Comparison of ENCODE assay signal across 16 cellular contexts in the genomic region with DNA sequence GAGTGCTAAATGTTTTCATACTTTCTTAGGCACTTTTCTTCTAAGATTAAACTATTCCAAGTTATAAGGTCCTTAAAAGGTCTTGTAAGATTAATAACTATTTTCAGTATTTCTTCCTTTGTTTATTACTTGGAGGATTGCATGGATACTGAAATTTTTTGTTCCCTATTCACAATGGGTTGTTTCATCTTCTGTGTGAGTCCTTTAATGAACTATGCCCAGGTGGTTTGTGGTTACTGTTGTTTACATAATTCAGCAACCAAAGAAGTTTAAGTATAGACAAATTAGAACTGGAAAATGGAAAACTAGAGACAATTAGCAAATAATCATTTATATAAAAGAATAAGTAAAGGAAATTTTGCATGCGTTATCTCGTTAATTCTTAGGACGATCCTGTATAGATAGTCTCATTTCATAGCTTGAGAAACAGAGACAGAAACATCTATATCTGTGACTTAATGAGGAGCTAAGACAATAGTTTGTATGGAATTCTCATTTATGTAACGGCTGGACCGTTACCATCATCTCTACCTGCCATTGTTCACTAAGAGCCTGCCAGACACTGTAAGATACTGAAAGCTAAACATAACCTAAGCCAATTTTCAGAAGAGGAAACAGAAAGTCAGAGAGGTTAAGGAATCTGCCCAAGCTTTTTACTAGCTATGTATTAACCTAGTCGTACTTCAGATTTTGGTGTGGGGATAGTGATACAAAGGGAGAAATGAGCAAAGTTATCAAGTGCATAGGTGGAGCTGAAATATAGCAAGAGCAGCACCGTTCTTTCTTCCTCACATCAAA.
DNase-seq lines count a peak whose midpoint lies in the region; ATAC-seq, FAIRE-seq and TF ChIP-seq lines count a peak whose summit lies in the region.
"Had no signal": no experiment of that assay in that cellular context is flagged by ENCODE, and none has a peak within 500 bp of the region (broad histone marks: within the 10 kb centered on the region; RNA-seq: fewer than 3 reads in every experiment).

No MANE protein-coding gene starts in this region.

- H3K4ac ChIP-seq in IMR-90 (ENCODE audit: low read depth, low read length) = no peak overlapping the region

- no peaks in the 10 kb centered on the region for H3K27me3 ChIP-seq in IMR-90 (ENCODE audit: control insufficient read depth, insufficient read depth, low read length)

- no peak overlapping the region for H3K27ac ChIP-seq in IMR-90 (ENCODE audit: insufficient read depth, low read length)
- H3K27ac ChIP-seq: SK-N-MC had no signal

- H3K23ac ChIP-seq in IMR-90 (ENCODE audit: low read depth, low read length) = no peak overlapping the region

- H3K14ac ChIP-seq in IMR-90 (replicated peaks; ENCODE audit: low read depth, low read length) = no peak overlapping the region

- H3K56ac ChIP-seq in IMR-90 (ENCODE audit: extremely low read depth, insufficient read depth, low read length) = no peak overlapping the region

- FAIRE-seq in D721Med (lab: Jason Lieb, UNC) = no peak

- H3K9me1 ChIP-seq in IMR-90 (ENCODE audit: insufficient read depth, low read length) = peaks cover 3% of the 10 kb centered on the region; the same call in 1 of the 2 replicates

- POLR2A ChIA-PET in IMR-90 (lab: Charles Lee; ENCODE audit: unreplicated experiment) = no interaction called here

- no peak overlapping the region; the same call in 1 of the 2 replicates for H3K4me2 ChIP-seq in IMR-90 (ENCODE audit: low read depth, low read length)

- H4K8ac ChIP-seq in IMR-90 (ENCODE audit: low read depth in 2 of 2, low read length in 2 of 2) = no peak overlapping the region

- no peaks in the 10 kb centered on the region for H3K9me3 ChIP-seq in IMR-90 (ENCODE audit: control insufficient read depth, insufficient read depth, low read length)

- no peak overlapping the region for H3K4me3 ChIP-seq in IMR-90 (ENCODE audit: insufficient read depth, low read depth, low read length)
- H3K4me3 ChIP-seq: SK-N-MC had no signal

- no peak overlapping the region for H2AFZ ChIP-seq in IMR-90 (replicated peaks; ENCODE audit: low read length, poor library complexity)

- peaks cover 7 to 11% of the 10 kb centered on the region in 2 experiments; a peak in 3 of 4 replicates for H3K79me1 ChIP-seq in IMR-90 (ENCODE audit: low read depth in 1 of 2, low read length in 2 of 2)

- peaks cover 4% of the 10 kb centered on the region; the same call in 1 of the 2 replicates for H3K36me3 ChIP-seq in IMR-90 (ENCODE audit: control insufficient read depth, insufficient read depth, low read length)

- intact Hi-C loops in IMR-90 (cut with micrococcal nuclease) = no loop called here

- no peak for TF ChIP-seq POLR2A in IMR-90 (IDR thresholded peaks at IDR 0.05; ENCODE audit: low read depth, low read length)

- TF ChIP-seq CTCF in IMR-90 (conservative IDR thresholded peaks at IDR 0.05; ENCODE audit: low read depth, low read length) (no peak), D721Med (IDR thresholded peaks at IDR 0.05; ENCODE audit: insufficient read depth, missing control alignments) (no peak)

- ATAC-seq in IMR-90 (ENCODE audit: low read depth) = no peak
- ATAC-seq in GM21786 (IDR thresholded peaks at IDR 0.05; ENCODE audit: unreplicated experiment) = no peak
- no peak for ATAC-seq in GM21360 (IDR thresholded peaks at IDR 0.05; ENCODE audit: unreplicated experiment)

- no peak overlapping the region; the same call in 1 of the 2 replicates for H2BK120ac ChIP-seq in IMR-90 (ENCODE audit: low read depth, low read length)

- no peak overlapping the region for H2AK9ac ChIP-seq in IMR-90 (replicated peaks; ENCODE audit: low read depth, low read length, poor library complexity)

- no TSS peak for BruUV-seq in IMR-90 (replicated peaks; lab: Mats Ljungman, UMichigan)

- no peak overlapping the region for H4K5ac ChIP-seq in IMR-90 (ENCODE audit: low read depth, low read length)

- DNase-seq in NCI-H748 (lab: John Stamatoyannopoulos, UW; ENCODE audit: unreplicated experiment) (peak; percentile 42), NCI-H748 treated with DMSO at 0.1 percent for 48 hours (lab: John Stamatoyannopoulos, UW) (no peak), IMR-90 (peak; percentile 36), amniotic epithelial cell (ENCODE audit: low read depth) (peak; percentile 21), kidney glomerular epithelial cell (lab: John Stamatoyannopoulos, UW) (peak; percentile 10), D721Med (ENCODE audit: insufficient read length, low spot score) (no peak)
- DNase-seq: ACHN; activated gamma-delta T cell; amygdala; CD4-positive, CD25-positive, alpha-beta regulatory T cell; foreskin fibroblast; stimulated activated CD4-positive, alpha-beta T cell treated with anti-CD3 and anti-CD28 coated beads, Interleukin-2, amount 100 ng/mL, for 48 hours; T-helper 9 cell had no signal

- no peak for TF ChIP-seq RAD21 in IMR-90 (IDR thresholded peaks at IDR 0.05; ENCODE audit: low read length)

- CTCF ChIA-PET in IMR-90 (lab: Yijun Ruan, JAX) = interaction anchor here (0.6 to 1.1 kb wide), 2 partner anchors 35 to 1938 kb away, joined by 3 read pairs; no protein-coding TSS in a partner anchor

- no peaks in the 10 kb centered on the region for H3K4me1 ChIP-seq in IMR-90 (ENCODE audit: control insufficient read depth, insufficient read depth, low read length)

- H3K9ac ChIP-seq in IMR-90 (ENCODE audit: low read depth, low read length) = no peak overlapping the region

- WGBS in IMR-90 (ENCODE audit: extremely low coverage in 2 of 2, insufficient read length in 1 of 2), 2 experiments = no CpG with 5 or more reads among the region's 7 CpGs

- dilution Hi-C loops in IMR-90 (cut with HindIII; ENCODE audit: low sequenced_read_pairs, unreplicated experiment) = no loop called here

- H3K18ac ChIP-seq in IMR-90 (ENCODE audit: low read depth, low read length) = no peak overlapping the region

- H2BK15ac ChIP-seq in IMR-90 (ENCODE audit: low read depth, low read length) = no peak overlapping the region

- H2BK20ac ChIP-seq in IMR-90 (ENCODE audit: low read depth, low read length) = no peak overlapping the region

- H2AK5ac ChIP-seq in IMR-90 (ENCODE audit: low read depth, low read length) = no peak overlapping the region

- no peak overlapping the region for H2BK5ac ChIP-seq in IMR-90 (ENCODE audit: low read depth, low read length, poor library complexity, severe bottlenecking)

- H4K20me1 ChIP-seq in IMR-90 (ENCODE audit: insufficient read depth, low read length) = no peaks in the 10 kb centered on the region

- in situ Hi-C loops in IMR-90 (cut with MboI; ENCODE audit: low sequenced_read_pairs) = no loop called here

- no peak overlapping the region for H4K91ac ChIP-seq in IMR-90 (ENCODE audit: insufficient read depth, low read depth, low read length)

TF ChIP-seq in IMR-90, 13 proteins besides CTCF, POLR2A, EP300 and RAD21:
- TF ChIP-seq CHD1 (IDR thresholded peaks at IDR 0.05; ENCODE audit: low read depth, low read length) = no peak

Comparison
In these comparisons a context has a peak if more than half of its experiments do, and no peak if none do; other contexts are left out.
1. DNase-seq: peak in NCI-H748 (single experiment), IMR-90 (single experiment), amniotic epithelial cell (single experiment) and kidney glomerular epithelial cell (single experiment); none in NCI-H748 treated with DMSO at 0.1 percent for 48 hours (single experiment) and D721Med (single experiment).